Comparison of ENCODE assay signal across 8 cellular contexts in the genomic region with DNA sequence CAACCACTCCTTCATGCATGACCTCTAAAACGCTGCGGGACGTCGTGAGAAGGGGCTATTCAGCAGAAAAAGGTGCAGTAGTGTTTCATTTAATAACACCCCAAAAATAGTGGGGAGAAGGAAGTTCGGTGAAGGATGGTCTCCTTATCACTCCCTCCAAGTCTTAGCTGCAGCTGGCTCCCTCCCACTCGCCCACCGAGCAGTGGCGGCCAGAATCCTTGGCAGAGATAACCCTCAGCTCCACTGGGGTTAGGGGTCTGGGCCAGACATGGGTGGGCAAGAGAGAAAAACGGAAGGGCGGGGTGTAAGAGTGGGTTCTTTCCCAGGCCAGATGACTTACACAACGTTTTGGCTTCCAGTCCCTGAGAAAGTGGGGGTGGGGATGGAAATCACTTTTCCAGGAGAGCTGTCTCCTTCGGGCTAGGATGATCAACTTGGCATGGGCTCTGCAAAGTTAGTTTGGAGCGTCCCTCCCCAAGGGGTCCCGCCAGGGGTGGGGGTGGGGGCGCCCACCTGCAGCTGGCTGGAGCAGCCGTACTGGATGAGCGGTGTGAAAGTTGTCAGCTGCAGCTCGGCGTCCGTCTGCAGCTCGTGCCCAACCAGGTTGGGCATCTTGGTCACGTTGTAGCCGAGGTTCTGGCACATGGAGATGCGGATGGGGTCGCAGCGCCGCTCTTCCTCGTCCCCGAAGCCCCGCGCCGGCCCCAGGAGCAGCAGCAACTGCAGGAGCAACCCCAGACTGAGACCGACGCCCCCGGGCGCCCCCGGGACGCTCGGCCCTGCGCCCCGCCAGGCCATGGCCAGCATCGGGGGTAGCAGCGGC. TPM values are rescaled to one million over a fixed set of nuclear protein-coding genes. Genes with fewer than 3 reads are reported as not detected.
DNase-seq lines count a peak whose midpoint lies in the region; ATAC-seq and TF ChIP-seq lines count a peak whose summit lies in the region.

No MANE protein-coding gene starts in this region.

- H3K27ac Mint-ChIP-seq in CD4-positive, CD25-positive, alpha-beta regulatory T cell = peak overlapping the region in 1 of 3 donors; percentile 52
- no peak overlapping the region for H3K27ac Mint-ChIP-seq in GM23338
- H3K27ac Mint-ChIP-seq in neural crest cell (ENCODE audit: unreplicated experiment) = no peak overlapping the region

- no peak overlapping the region for H3K27ac ChIP-seq in CD4-positive, CD25-positive, alpha-beta regulatory T cell (ENCODE audit: insufficient read depth, low read length, poor library complexity, severe bottlenecking)
- H3K27ac ChIP-seq in GM23338 (ENCODE audit: low read depth) (no peak overlapping the region), esophagus squamous epithelium (peak overlapping the region; percentile 75 to 95 (median 86))

- DNase-seq in CD4-positive, CD25-positive, alpha-beta regulatory T cell = no peak
- DNase-seq in GM23338 (ENCODE audit: low spot score) = peak; percentile 76
- peak; percentile 54 for DNase-seq in SK-N-DZ (ENCODE audit: low spot score)
- DNase-seq in esophagus squamous epithelium (lab: John Stamatoyannopoulos, UW) = no peak
- peak; percentile 30 for DNase-seq in neural crest cell (ENCODE audit: low read depth, low spot score)
- DNase-seq in HuH-7 (ENCODE audit: low spot score) = no peak
- no peak for DNase-seq in GM13977 (ENCODE audit: low spot score)

- H3K9me3 ChIP-seq in CD4-positive, CD25-positive, alpha-beta regulatory T cell (ENCODE audit: control insufficient read depth in 2 of 2, low read length in 2 of 2) = no peaks in the 10 kb centered on the region
- H3K9me3 ChIP-seq in esophagus squamous epithelium = no peaks in the 10 kb centered on the region

- TF ChIP-seq CTCF in GM23338 (conservative IDR thresholded peaks at IDR 0.05; ENCODE audit: low read depth in 2 of 2) = no peak
- TF ChIP-seq CTCF in esophagus squamous epithelium (IDR thresholded peaks at IDR 0.05) = no peak
- TF ChIP-seq CTCF in neural crest cell (conservative IDR thresholded peaks at IDR 0.05) = no peak
- no peak for TF ChIP-seq CTCF in GM13977 (IDR thresholded peaks at IDR 0.05; ENCODE audit: extremely low read depth, insufficient read depth, missing control alignments)

- ATAC-seq in CD4-positive, CD25-positive, alpha-beta regulatory T cell (ENCODE audit: low read depth in 2 of 2) = peak in 1 of 2 donors; percentile 18
- ATAC-seq in GM23338 (peak; percentile 20), HG02798 (IDR thresholded peaks at IDR 0.05; ENCODE audit: poor library complexity, unreplicated experiment) (no peak)

- WGBS in esophagus squamous epithelium, 2 donors = 24% methylated on average over 11 to 12 of the region's 43 CpGs

- no peaks in the 10 kb centered on the region for H3K36me3 ChIP-seq in CD4-positive, CD25-positive, alpha-beta regulatory T cell (ENCODE audit: control insufficient read depth, insufficient read depth, low read length)
- H3K36me3 ChIP-seq in GM23338 (ENCODE audit: insufficient read depth) (no peaks in the 10 kb centered on the region; the same call in 1 of the 2 replicates), esophagus squamous epithelium (no peaks in the 10 kb centered on the region)

- H4K20me1 ChIP-seq in GM23338 (replicated peaks; ENCODE audit: insufficient read depth) = no peaks in the 10 kb centered on the region

- H3K9me3 Mint-ChIP-seq in CD4-positive, CD25-positive, alpha-beta regulatory T cell = no peaks in the 10 kb centered on the region
- peaks cover 10% of the 10 kb centered on the region for H3K9me3 Mint-ChIP-seq in GM23338
- no peaks in the 10 kb centered on the region for H3K9me3 Mint-ChIP-seq in neural crest cell

- H3K27me3 Mint-ChIP-seq in CD4-positive, CD25-positive, alpha-beta regulatory T cell = peaks cover 80% of the 10 kb centered on the region
- H3K27me3 Mint-ChIP-seq in GM23338 (ENCODE audit: insufficient read depth, low read depth, poor library complexity) (peaks cover 26% of the 10 kb centered on the region), neural crest cell (ENCODE audit: low read depth) (peaks cover 8% of the 10 kb centered on the region)

- peaks cover 36% of the 10 kb centered on the region for H3K27me3 ChIP-seq in CD4-positive, CD25-positive, alpha-beta regulatory T cell (ENCODE audit: control insufficient read depth, insufficient read depth, low read length)
- H3K27me3 ChIP-seq in GM23338 (ENCODE audit: insufficient read depth) = peaks cover 18% of the 10 kb centered on the region
- peaks cover 0 to 14% (median 0%) of the 10 kb centered on the region in 4 donors for H3K27me3 ChIP-seq in esophagus squamous epithelium

- H2AFZ ChIP-seq in GM23338 = peak overlapping the region; percentile 74; the same call in 1 of the 2 replicates

- H3K4me1 ChIP-seq in CD4-positive, CD25-positive, alpha-beta regulatory T cell (ENCODE audit: control insufficient read depth, insufficient read depth, low read length, poor library complexity, severe bottlenecking) = peaks cover 18% of the 10 kb centered on the region
- peaks cover 21% of the 10 kb centered on the region; the same call in 1 of the 2 replicates for H3K4me1 ChIP-seq in GM23338 (ENCODE audit: insufficient read depth)
- H3K4me1 ChIP-seq in esophagus squamous epithelium = peaks cover 9 to 52% (median 12%) of the 10 kb centered on the region in 3 donors

- intact Hi-C loops in esophagus squamous epithelium (cut with DNase I) = no loop called here

- H3K4me1 Mint-ChIP-seq in CD4-positive, CD25-positive, alpha-beta regulatory T cell = peaks cover 0 to 17% (median 4%) of the 10 kb centered on the region in 4 donors
- H3K4me1 Mint-ChIP-seq in GM23338 = peaks cover 41% of the 10 kb centered on the region
- peaks cover 31% of the 10 kb centered on the region for H3K4me1 Mint-ChIP-seq in neural crest cell

- H3K4me2 ChIP-seq in GM23338 = peak overlapping the region; percentile 83

- H3F3A ChIP-seq in GM23338 (replicated peaks; ENCODE audit: low read depth) = 0 out of 2 replicates have a peak, but pooled peaks cover 6% of the 10 kb centered on the region

- H3K4me3 ChIP-seq in CD4-positive, CD25-positive, alpha-beta regulatory T cell (ENCODE audit: low read depth, low read length) = no peak overlapping the region
- peak overlapping the region; percentile 62 for H3K4me3 ChIP-seq in GM23338
- H3K4me3 ChIP-seq in esophagus squamous epithelium = peak overlapping the region; percentile 73 to 91 (median 74)

- H3K36me3 Mint-ChIP-seq in CD4-positive, CD25-positive, alpha-beta regulatory T cell = no peaks in the 10 kb centered on the region
- peaks cover 23% of the 10 kb centered on the region for H3K36me3 Mint-ChIP-seq in GM23338 (ENCODE audit: low read depth)
- H3K36me3 Mint-ChIP-seq in neural crest cell (ENCODE audit: low read depth) = peaks cover 5% of the 10 kb centered on the region

- H3K4me3 Mint-ChIP-seq in CD4-positive, CD25-positive, alpha-beta regulatory T cell = peak overlapping the region; percentile 63 to 80 (median 76)
- H3K4me3 Mint-ChIP-seq in GM23338 (peak overlapping the region; percentile 66), neural crest cell (peak overlapping the region; percentile 83)

- in situ Hi-C loops in GM13977 (cut with MboI; ENCODE audit: low pct_unique_long_range_greater_than_20kb, low sequenced_read_pairs, unreplicated experiment) = no loop called here

- H3K79me2 ChIP-seq in GM23338 (replicated peaks; ENCODE audit: insufficient read depth) = peaks cover 4% of the 10 kb centered on the region; the same call in 1 of the 2 replicates

- no peak for TF ChIP-seq POLR2A in esophagus squamous epithelium (IDR thresholded peaks at IDR 0.05)

- 0 out of 2 replicates have a peak, but pooled peaks cover 3% of the 10 kb centered on the region for H3K9me2 ChIP-seq in GM23338 (ENCODE audit: insufficient read depth)

TF ChIP-seq in GM23338, 12 proteins besides CTCF, POLR2A, EP300 and RAD21 (continues in another document):
- TF ChIP-seq JUNB (IDR thresholded peaks at IDR 0.05; ENCODE audit: unreplicated experiment) (no peak), CREB1 (CRISPR knock-in tag; IDR thresholded peaks at IDR 0.05; ENCODE audit: low read depth) (no peak), ZNF331 (CRISPR knock-in tag; IDR thresholded peaks at IDR 0.05; ENCODE audit: low read depth) (no peak)
- TF ChIP-seq, protein P1, sequence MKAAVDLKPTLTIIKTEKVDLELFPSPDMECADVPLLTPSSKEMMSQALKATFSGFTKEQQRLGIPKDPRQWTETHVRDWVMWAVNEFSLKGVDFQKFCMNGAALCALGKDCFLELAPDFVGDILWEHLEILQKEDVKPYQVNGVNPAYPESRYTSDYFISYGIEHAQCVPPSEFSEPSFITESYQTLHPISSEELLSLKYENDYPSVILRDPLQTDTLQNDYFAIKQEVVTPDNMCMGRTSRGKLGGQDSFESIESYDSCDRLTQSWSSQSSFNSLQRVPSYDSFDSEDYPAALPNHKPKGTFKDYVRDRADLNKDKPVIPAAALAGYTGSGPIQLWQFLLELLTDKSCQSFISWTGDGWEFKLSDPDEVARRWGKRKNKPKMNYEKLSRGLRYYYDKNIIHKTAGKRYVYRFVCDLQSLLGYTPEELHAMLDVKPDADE (IDR thresholded peaks at IDR 0.05) = no peak

RNA-seq across cellular contexts. Expression of gene FZD4, which starts 0.7 kb away (rescaled TPM):
- not detected for total RNA-seq in CD4-positive, CD25-positive, alpha-beta regulatory T cell
- not detected for polyA plus RNA-seq in CD4-positive, CD25-positive, alpha-beta regulatory T cell
- 7.7 and 8.9 TPM in 2 replicates for total RNA-seq in GM23338 (2014; rRNA removed; shearing (Covaris generic))
- polyA plus RNA-seq in GM23338 (2016; fragmentation: Nextera tagmentation; extraction: Ambion mirVana) = 1.4 and 1.5 TPM in 2 replicates
- 3.6 and 5.8 TPM in 2 replicates for polyA plus RNA-seq in SK-N-DZ (2014; cell fraction: cytosol; rRNA removed)
- polyA plus RNA-seq in SK-N-DZ (2014; cell fraction: nucleus; rRNA removed) = 2.8 and 3.4 TPM in 2 replicates
- total RNA-seq in esophagus squamous epithelium (10 to 100 TPM in 1 of 4 donors, 1 to 10 TPM in 3; 1.1 to 14.3 (median 6.8) TPM), neural crest cell (4.1 and 4.6 TPM in 2 replicates)

Comparison
In these comparisons a context has a peak if more than half of its experiments do, and no peak if none do; other contexts are left out.
1. DNase-seq: peak in GM23338 (single experiment), SK-N-DZ (single experiment) and neural crest cell (single experiment); none in CD4-positive, CD25-positive, alpha-beta regulatory T cell (0 of 3), esophagus squamous epithelium (single experiment), HuH-7 (single experiment) and GM13977 (single experiment).
2. H3K27ac ChIP-seq: peak in esophagus squamous epithelium (4 of 4); none in CD4-positive, CD25-positive, alpha-beta regulatory T cell (single experiment) and GM23338 (single experiment).
3. Peak in every context shown above with its lines, with median percentiles within 50 percentile points of each other: H3K4me3 Mint-ChIP-seq.